Comparison of ENCODE assay signal across 30 cellular contexts in the genomic region with DNA sequence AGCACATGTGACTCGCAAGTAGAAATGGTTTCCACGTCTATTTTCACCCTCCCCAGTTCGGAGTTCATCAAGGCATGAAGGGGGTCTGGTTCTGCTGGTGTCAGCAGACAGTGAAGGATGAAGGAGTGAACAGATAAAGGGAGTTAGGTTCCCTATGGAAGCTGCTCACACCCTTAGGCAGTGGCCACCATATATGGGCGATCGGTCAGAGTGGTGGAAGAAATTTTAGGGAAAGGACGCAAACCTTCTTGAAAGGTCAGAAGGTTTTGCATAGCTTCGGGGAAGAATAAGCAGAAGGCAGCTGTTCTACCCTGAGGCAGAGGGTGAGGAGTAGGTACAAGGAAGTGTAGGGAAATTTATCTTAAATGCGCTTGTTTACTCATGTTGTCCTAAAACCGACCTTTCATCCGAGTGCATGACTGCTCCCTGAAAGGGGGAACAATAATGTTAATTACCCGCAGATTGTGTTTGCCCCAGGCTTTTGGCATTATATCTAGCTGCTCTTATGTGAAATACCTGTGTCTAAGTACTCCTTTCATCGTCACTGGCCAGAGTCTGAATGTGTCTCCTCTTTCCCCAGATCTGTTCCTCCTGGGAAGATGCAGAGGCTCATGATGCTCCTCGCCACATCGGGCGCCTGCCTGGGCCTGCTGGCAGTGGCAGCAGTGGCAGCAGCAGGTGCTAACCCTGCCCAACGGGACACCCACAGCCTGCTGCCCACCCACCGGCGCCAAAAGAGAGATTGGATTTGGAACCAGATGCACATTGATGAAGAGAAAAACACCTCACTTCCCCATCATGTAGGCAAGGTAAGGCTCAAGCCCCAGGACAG. TPM values are rescaled to one million over a fixed set of nuclear protein-coding genes. Genes with fewer than 3 reads are reported as not detected.
DNase-seq lines count a peak whose midpoint lies in the region; ATAC-seq, FAIRE-seq and TF ChIP-seq lines count a peak whose summit lies in the region.
"Had no signal": no experiment of that assay in that cellular context is flagged by ENCODE, and none has a peak within 500 bp of the region (broad histone marks: within the 10 kb centered on the region; RNA-seq: fewer than 3 reads in every experiment).

No MANE protein-coding gene starts in this region.

- no peak for TF ChIP-seq CTCF in keratinocyte (optimal IDR thresholded peaks at IDR 0.05 in 1 of 3, IDR thresholded peaks at IDR 0.05 in 1 of 3, conservative IDR thresholded peaks at IDR 0.05 in 1 of 3; ENCODE audit: extremely low read depth in 1 of 3, insufficient read depth in 2 of 3, low read length in 3 of 3)

- H2AFZ ChIP-seq in keratinocyte (ENCODE audit: control insufficient read depth, low read length) = peak overlapping the region; percentile 4
- H2AFZ ChIP-seq: neural progenitor cell had no signal

- H3K36me3 ChIP-seq in keratinocyte (ENCODE audit: control insufficient read depth in 2 of 2, extremely low read depth in 1 of 2, insufficient read depth in 2 of 2, low read length in 2 of 2) (no peaks in the 10 kb centered on the region), small intestine (ENCODE audit: control insufficient read depth in 2 of 2, insufficient read depth in 2 of 2, low read length in 2 of 2) (no peaks in the 10 kb centered on the region)
- H3K36me3 ChIP-seq: adrenal gland, neural progenitor cell, WERI-Rb-1 had no signal

- peaks cover 11 to 12% of the 10 kb centered on the region in 2 donors for H3K9me3 Mint-ChIP-seq in activated naive CD4-positive, alpha-beta T cell treated with anti-CD3 and anti-CD28 coated beads, Interleukin-2, amount 50 U/mL, for 72 hours
- H3K9me3 Mint-ChIP-seq: activated CD4-positive, alpha-beta T cell treated with anti-CD3 and anti-CD28 coated beads, Interleukin-2, amount 10 ng/mL, durations not matched to agents 7 days and 5 days; activated T-cell treated with anti-CD3 and anti-CD28 coated beads, Interleukin-2, amount 50 U/mL, for 24 hours had no signal

- ATAC-seq in activated naive CD4-positive, alpha-beta T cell treated with anti-CD3 and anti-CD28 coated beads, Interleukin-2, amount 50 U/mL, for 72 hours = no peak
- ATAC-seq: body of pancreas; sciatic nerve; stimulated activated memory B cell treated with anti-CD40 and anti-IgM and Interleukin-4, amounts not matched to agents 10 μg/mL and 1 μg/mL and 100 μg/mL, for 72 hours had no signal

- H3K79me2 ChIP-seq in keratinocyte (ENCODE audit: control insufficient read depth, insufficient read depth, low read length) = no peaks in the 10 kb centered on the region

- dilution Hi-C loops in keratinocyte (cut with MboI; ENCODE audit: extremely low pct_ligation_motif_present, low sequenced_read_pairs) = no loop called here

- no peaks in the 10 kb centered on the region for H3K9me1 ChIP-seq in keratinocyte (ENCODE audit: control insufficient read depth, extremely low read depth, insufficient read depth, low read length)

- WGBS in small intestine, 3 donors = 57 to 72% (median 61%) methylated on average over 18 of the region's 18 CpGs

- H3K27me3 ChIP-seq in keratinocyte (ENCODE audit: control insufficient read depth, extremely low read depth, insufficient read depth, low read length) (no peaks in the 10 kb centered on the region), small intestine (ENCODE audit: control insufficient read depth in 2 of 2, insufficient read depth in 2 of 2, low read length in 2 of 2) (no peaks in the 10 kb centered on the region)
- H3K27me3 ChIP-seq: adrenal gland, body of pancreas, neural progenitor cell had no signal

- H3K4me1 ChIP-seq in keratinocyte (ENCODE audit: control insufficient read depth, extremely low read depth, insufficient read depth, low read length) (peaks cover 28% of the 10 kb centered on the region), small intestine (ENCODE audit: control insufficient read depth in 2 of 2, insufficient read depth in 1 of 2, low read depth in 1 of 2, low read length in 1 of 2) (no peaks in the 10 kb centered on the region)
- H3K4me1 ChIP-seq: body of pancreas had no signal

- H4K20me1 ChIP-seq in keratinocyte (ENCODE audit: control insufficient read depth, extremely low read depth, insufficient read depth, low read length) = no peaks in the 10 kb centered on the region

- no peak overlapping the region for H3K27ac Mint-ChIP-seq in activated naive CD4-positive, alpha-beta T cell treated with anti-CD3 and anti-CD28 coated beads, Interleukin-2, amount 50 U/mL, for 72 hours
- H3K27ac Mint-ChIP-seq: activated CD4-positive, alpha-beta T cell treated with anti-CD3 and anti-CD28 coated beads, Interleukin-2, amount 10 ng/mL, durations not matched to agents 7 days and 5 days; activated T-cell treated with anti-CD3 and anti-CD28 coated beads, Interleukin-2, amount 50 U/mL, for 24 hours; neural progenitor cell; stimulated activated memory B cell treated with anti-CD40 and anti-IgM and Interleukin-4, amounts not matched to agents 10 μg/mL and 1 μg/mL and 100 μg/mL, for 72 hours had no signal

- no peak for FAIRE-seq in keratinocyte (lab: Jason Lieb, UNC)
- FAIRE-seq in small intestine (lab: Jason Lieb, UNC) = no peak
- FAIRE-seq: D721Med, H54, kidney had no signal

- H3K9me3 ChIP-seq in keratinocyte (ENCODE audit: control insufficient read depth, low read depth, low read length) (no peaks in the 10 kb centered on the region), small intestine (ENCODE audit: control insufficient read depth, low read depth) (no peaks in the 10 kb centered on the region)
- H3K9me3 ChIP-seq: adrenal gland, body of pancreas had no signal

- H3K4me3 ChIP-seq in keratinocyte (ENCODE audit: control insufficient read depth in 2 of 3, extremely low read depth in 1 of 3, insufficient read depth in 2 of 3, low read depth in 1 of 3, low read length in 3 of 3) (no peak overlapping the region), small intestine (ENCODE audit: low read depth in 1 of 2, low read length in 2 of 2) (no peak overlapping the region)
- H3K4me3 ChIP-seq: adrenal gland, body of pancreas, neural progenitor cell had no signal

- no peaks in the 10 kb centered on the region for H3K36me3 Mint-ChIP-seq in activated naive CD4-positive, alpha-beta T cell treated with anti-CD3 and anti-CD28 coated beads, Interleukin-2, amount 50 U/mL, for 72 hours
- H3K36me3 Mint-ChIP-seq: CD14-positive monocyte; stimulated activated memory B cell treated with anti-CD40 and anti-IgM and Interleukin-4, amounts not matched to agents 10 μg/mL and 1 μg/mL and 100 μg/mL, for 72 hours had no signal

- H3K9ac ChIP-seq in keratinocyte (ENCODE audit: control insufficient read depth, extremely low read depth, insufficient read depth, low read length) = no peak overlapping the region
- H3K9ac ChIP-seq: neural progenitor cell had no signal

- H3K27ac ChIP-seq in keratinocyte (ENCODE audit: control insufficient read depth, insufficient read depth, low read length) (no peak overlapping the region), small intestine (ENCODE audit: low read depth in 1 of 2, low read length in 1 of 2) (no peak overlapping the region)
- H3K27ac ChIP-seq: adrenal gland, body of pancreas, neural progenitor cell, WERI-Rb-1 had no signal

- DNase-seq in NCI-H1436 (lab: John Stamatoyannopoulos, UW) (peak; percentile 7), NCI-H1436 treated with DMSO at 0.1 percent for 48 hours (lab: John Stamatoyannopoulos, UW) (no peak), M059J (ENCODE audit: low read depth) (peak; percentile 36), keratinocyte (ENCODE audit: low read depth, low spot score) (no peak), small intestine (peak; percentile 13), NCI-H1105 (lab: John Stamatoyannopoulos, UW) (no peak), NCI-H1048 (lab: John Stamatoyannopoulos, UW) (no peak)
- DNase-seq in activated naive CD4-positive, alpha-beta T cell treated with anti-CD3 and anti-CD28 coated beads, Interleukin-2, amount 50 U/mL, for 72 hours (ENCODE audit: low spot score in 2 of 2) = no peak
- DNase-seq: 8988T; activated CD4-positive, alpha-beta T cell treated with anti-CD3 and anti-CD28 coated beads, Interleukin-2, amount 10 ng/mL, durations not matched to agents 7 days and 5 days; activated naive CD4-positive, alpha-beta T cell treated with Interleukin-2 at 50 U/mL for 16 hours; activated T-cell treated with anti-CD3 and anti-CD28 coated beads, Interleukin-2, amount 50 U/mL, for 24 hours; adrenal gland; body of pancreas; cerebellar nuclear complex; kidney; NCI-H2081 treated with DMSO at 0.1 percent for 48 hours; NCI-H345; NCI-H774; stimulated activated CD4-positive, alpha-beta T cell treated with anti-CD3 and anti-CD28 coated beads, Interleukin-4, amount 100 ng/mL, for 4 hours; WERI-Rb-1 had no signal

- no peak overlapping the region for H3K4me2 ChIP-seq in keratinocyte (ENCODE audit: control insufficient read depth, extremely low read depth, insufficient read depth, low read depth, low read length)
- H3K4me2 ChIP-seq: neural progenitor cell had no signal

RNA-seq across cellular contexts. Expression of gene CDH5, which starts 12.5 kb away (rescaled TPM):
- 0.05 TPM in 1 of 2 replicates, not detected in the other for total RNA-seq in M059J (2014; rRNA removed; shearing (Covaris generic))
- polyA plus RNA-seq in keratinocyte (0.02 to 0.05 TPM in 2 of 3 replicates, not detected in the other), small intestine (10 to 100 TPM in 1 of 3 donors, under 1 TPM in 2; 0.45 to 28.8 (median 0.81) TPM)
- polyA plus RNA-seq in keratinocyte (2011; ENCODE audit: low read depth) = 0.85 TPM
- polyA plus RNA-seq in keratinocyte (2011; cell fraction: cytosol; rRNA removed) = 0.01 TPM in 1 of 2 replicates, not detected in the other
- 0.06 and 0.12 TPM in 2 replicates for polyA plus RNA-seq in keratinocyte (2011; cell fraction: nucleus; rRNA removed)
- 0.06 TPM in 1 of 2 replicates, not detected in the other for polyA plus RNA-seq in keratinocyte (2012; ENCODE audit: low replicate concordance)
- polyA minus RNA-seq in keratinocyte = not detected in 3 replicates
- polyA minus RNA-seq in keratinocyte (2011; cell fraction: cytosol; rRNA and poly(A)+ RNA removed) = not detected
- not detected in 2 replicates for polyA minus RNA-seq in keratinocyte (2011; cell fraction: nucleus; rRNA and poly(A)+ RNA removed)
- not detected for total RNA-seq in activated naive CD4-positive, alpha-beta T cell treated with anti-CD3 and anti-CD28 coated beads, Interleukin-2, amount 50 U/mL, for 72 hours
- total RNA-seq: activated CD4-positive, alpha-beta T cell treated with anti-CD3 and anti-CD28 coated beads, Interleukin-2, amount 10 ng/mL, durations not matched to agents 7 days and 5 days; G401; T-helper 2 cell treated with Interferon-gamma antibody and Interleukin-4, amounts not matched to agents 100 ng/mL and 5 ng/mL, for 36 hours had no signal

RNA-seq across cellular contexts. Expression of gene BEAN1, which starts 48.1 kb away (rescaled TPM):
- not detected in 2 replicates for total RNA-seq in M059J (2014; rRNA removed; shearing (Covaris generic))
- polyA plus RNA-seq in keratinocyte (0.07 to 0.82 TPM (median 0.24 TPM) in 3 replicates), small intestine (under 1 TPM in 1 of 3 donors, not detected in 2; 0.64 TPM)
- 0.27 TPM for polyA plus RNA-seq in keratinocyte (2011; ENCODE audit: low read depth)
- 0.13 and 0.51 TPM in 2 replicates for polyA plus RNA-seq in keratinocyte (2011; cell fraction: cytosol; rRNA removed)
- polyA plus RNA-seq in keratinocyte (2011; cell fraction: nucleus; rRNA removed) = 0.75 and 1.0 TPM in 2 replicates
- 0.15 and 1.7 TPM in 2 replicates for polyA plus RNA-seq in keratinocyte (2012; ENCODE audit: low replicate concordance)
- 0.13 to 0.29 TPM (median 0.26 TPM) in 3 replicates for polyA minus RNA-seq in keratinocyte
- not detected for polyA minus RNA-seq in keratinocyte (2011; cell fraction: cytosol; rRNA and poly(A)+ RNA removed)
- polyA minus RNA-seq in keratinocyte (2011; cell fraction: nucleus; rRNA and poly(A)+ RNA removed) = 0.32 TPM in 1 of 2 replicates, not detected in the other
- total RNA-seq in activated naive CD4-positive, alpha-beta T cell treated with anti-CD3 and anti-CD28 coated beads, Interleukin-2, amount 50 U/mL, for 72 hours = not detected
- total RNA-seq: activated CD4-positive, alpha-beta T cell treated with anti-CD3 and anti-CD28 coated beads, Interleukin-2, amount 10 ng/mL, durations not matched to agents 7 days and 5 days; body of pancreas; G401; lung microvascular endothelial cell; T-helper 2 cell treated with Interferon-gamma antibody and Interleukin-4, amounts not matched to agents 100 ng/mL and 5 ng/mL, for 36 hours had no signal

Comparison
In these comparisons a context has a peak if more than half of its experiments do, and no peak if none do; other contexts are left out.
1. DNase-seq: peak in NCI-H1436 (single experiment), M059J (single experiment) and small intestine (single experiment); none in NCI-H1436 treated with DMSO at 0.1 percent for 48 hours (single experiment), keratinocyte (single experiment), NCI-H1105 (single experiment), NCI-H1048 (single experiment) and activated naive CD4-positive, alpha-beta T cell treated with anti-CD3 and anti-CD28 coated beads, Interleukin-2, amount 50 U/mL, for 72 hours (0 of 2).